In the genomic region with DNA sequence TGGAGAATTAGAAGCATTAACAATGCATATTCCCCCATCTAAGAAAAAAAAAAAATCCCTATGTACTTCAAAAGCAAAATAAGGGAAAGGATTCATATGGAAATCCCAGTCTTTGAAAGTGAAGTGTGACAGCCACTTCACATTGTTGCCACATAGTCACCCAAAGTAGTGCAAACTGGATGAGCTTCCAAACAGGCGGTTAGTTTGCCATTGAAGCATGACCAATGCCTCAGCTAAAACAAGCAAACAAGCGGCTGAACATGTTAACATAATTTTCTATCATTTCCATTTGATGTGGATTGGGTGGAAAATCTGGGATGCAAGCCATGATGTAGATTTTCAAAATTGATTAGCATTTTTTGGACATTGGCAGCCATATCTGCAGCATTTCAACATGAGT, we compare ENCODE assay signal across 24 cellular contexts.
"Had no signal": no experiment of that assay in that cellular context is flagged by ENCODE, and none has a peak within 500 bp of the region (broad histone marks: within the 10 kb centered on the region; RNA-seq: fewer than 3 reads in every experiment).

No MANE protein-coding gene starts in this region.

- H3K27me3 ChIP-seq: adrenal gland had no signal

- H3K4me3 ChIP-seq: adrenal gland, SK-N-MC had no signal

- ATAC-seq: activated T-cell treated with anti-CD3 and anti-CD28 coated beads, Interleukin-2, amount 50 U/mL, for 72 hours; Panc1; Right ventricle myocardium inferior; T-cell had no signal

- H3K27ac ChIP-seq: adrenal gland, KMS-11, SK-N-MC, VCaP had no signal

- H3K36me3 ChIP-seq: adrenal gland had no signal

- DNase-seq: activated CD4-positive, alpha-beta memory T cell treated with anti-CD3 and anti-CD28 coated beads for 36 hours; activated CD4-positive, alpha-beta T cell treated with anti-CD3 and anti-CD28 coated beads, Interleukin-2, amount 10 ng/mL, durations not matched to agents 7 days and 5 days; activated CD4-positive, CD25-positive, alpha-beta regulatory T cell; activated CD8-positive, alpha-beta memory T cell treated with anti-CD3 and anti-CD28 coated beads for 24 hours; activated gamma-delta T cell treated with Interleukin-2 at 50 U/mL for 16 hours; activated naive CD4-positive, alpha-beta T cell treated with anti-CD3 and anti-CD28 coated beads, Interleukin-2, amount 10 ng/mL, durations not matched to agents 7 days and 5 days; activated naive CD8-positive, alpha-beta T cell treated with anti-CD3 and anti-CD28 coated beads, Interleukin-2, amount 10 ng/mL, durations not matched to agents 7 days and 5 days; activated T-cell treated with anti-CD3 and anti-CD28 coated beads, Interleukin-2, amount 50 U/mL, for 72 hours; cerebellar nuclear complex; NCI-H1092; NCI-H2029; NCI-H2171 treated with DMSO at 0.1 percent for 48 hours; NCI-H510A treated with DMSO at 0.1 percent for 48 hours; NCI-H748 treated with DMSO at 0.1 percent for 48 hours; RPMI8226; T-cell; T-helper 2 cell; T1000 had no signal

- H3K9me3 ChIP-seq: adrenal gland had no signal
